18 cellular contexts compared by ENCODE assay signal in the genomic region with DNA sequence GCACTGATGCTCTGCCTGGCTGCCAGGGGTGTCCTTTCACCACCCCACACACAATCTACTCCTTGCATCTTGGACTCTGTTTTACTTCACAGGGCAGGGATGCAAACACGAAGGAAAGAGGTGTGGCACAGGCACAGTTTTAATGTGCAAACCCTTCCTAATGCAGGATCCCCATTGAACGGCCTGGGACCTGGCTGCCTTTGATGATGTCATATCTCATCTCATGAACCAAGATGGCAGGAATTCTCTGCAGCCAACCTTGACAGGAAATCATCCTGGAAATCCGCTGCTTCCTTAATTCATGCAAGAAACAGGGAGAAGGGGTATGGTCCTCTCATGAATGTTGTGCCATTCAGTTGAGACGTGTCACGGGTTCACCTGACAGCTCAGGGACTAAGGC.
DNase-seq lines count a peak whose midpoint lies in the region; ATAC-seq and TF ChIP-seq lines count a peak whose summit lies in the region.
"Had no signal": no experiment of that assay in that cellular context is flagged by ENCODE, and none has a peak within 500 bp of the region (broad histone marks: within the 10 kb centered on the region; RNA-seq: fewer than 3 reads in every experiment).

No MANE protein-coding gene starts in this region.

- peak overlapping the region; percentile 67; the same call in 1 of the 2 replicates for H3K4me3 ChIP-seq in iPS-20b (ENCODE audit: low read length)
- H3K4me3 ChIP-seq: uterus had no signal

- peaks cover 6% of the 10 kb centered on the region for H3K36me3 Mint-ChIP-seq in activated naive CD4-positive, alpha-beta T cell treated with anti-CD3 and anti-CD28 coated beads, Interleukin-2, amount 50 U/mL, for 24 hours
- no peaks in the 10 kb centered on the region for H3K36me3 Mint-ChIP-seq in activated T-helper 17 cell treated with anti-CD3 and anti-CD28 coated beads, Interleukin-2, amount 50 U/mL, for 72 hours (ENCODE audit: low read depth)
- no peaks in the 10 kb centered on the region for H3K36me3 Mint-ChIP-seq in stimulated activated effector memory CD8-positive, alpha-beta T cell treated with anti-CD3 and anti-CD28 coated beads, Interleukin-12 subunit alpha, Interleukin-12 subunit beta, amount 100 ng/mL, for 72 hours
- peaks cover 5% of the 10 kb centered on the region; the same call in 1 of the 2 replicates for H3K36me3 Mint-ChIP-seq in HFFc6 (ENCODE audit: low read depth)

- no peak overlapping the region for H3K27ac Mint-ChIP-seq in activated naive CD4-positive, alpha-beta T cell treated with anti-CD3 and anti-CD28 coated beads, Interleukin-2, amount 50 U/mL, for 24 hours
- H3K27ac Mint-ChIP-seq in activated T-helper 17 cell treated with anti-CD3 and anti-CD28 coated beads, Interleukin-2, amount 50 U/mL, for 72 hours: no peak overlapping the region
- H3K27ac Mint-ChIP-seq in stimulated activated effector memory CD8-positive, alpha-beta T cell treated with anti-CD3 and anti-CD28 coated beads, Interleukin-12 subunit alpha, Interleukin-12 subunit beta, amount 100 ng/mL, for 72 hours: no peak overlapping the region
- H3K27ac Mint-ChIP-seq in HFFc6: no peak overlapping the region

- H3K27me3 Mint-ChIP-seq in activated naive CD4-positive, alpha-beta T cell treated with anti-CD3 and anti-CD28 coated beads, Interleukin-2, amount 50 U/mL, for 24 hours: no peaks in the 10 kb centered on the region
- no peaks in the 10 kb centered on the region for H3K27me3 Mint-ChIP-seq in activated T-helper 17 cell treated with anti-CD3 and anti-CD28 coated beads, Interleukin-2, amount 50 U/mL, for 72 hours
- H3K27me3 Mint-ChIP-seq in HFFc6 (ENCODE audit: insufficient read depth): no peaks in the 10 kb centered on the region

- H3K4me1 ChIP-seq in iPS-20b (ENCODE audit: insufficient read depth, low read length): peaks cover 13% of the 10 kb centered on the region; the same call in 1 of the 2 replicates
- H3K4me1 ChIP-seq: parathyroid adenoma, uterus had no signal

- TF ChIP-seq CTCF in HFFc6 (IDR thresholded peaks at IDR 0.05): no peak

- H3K9ac ChIP-seq in iPS-20b (ENCODE audit: low read depth, low read length): no peak overlapping the region
- H3K9ac ChIP-seq: parathyroid adenoma had no signal

- ATAC-seq in activated T-helper 17 cell treated with anti-CD3 and anti-CD28 coated beads, Interleukin-2, amount 50 U/mL, for 72 hours (replicated peaks): no peak
- ATAC-seq in stimulated activated effector memory CD8-positive, alpha-beta T cell treated with anti-CD3 and anti-CD28 coated beads, Interleukin-12 subunit alpha, Interleukin-12 subunit beta, amount 100 ng/mL, for 72 hours: no peak
- ATAC-seq: activated CD4-positive, CD25-positive, alpha-beta regulatory T cell treated with anti-CD3 and anti-CD28 coated beads, Interleukin-2, amount 50 U/mL, for 24 hours had no signal

- no peak overlapping the region for H3K27ac ChIP-seq in iPS-20b (ENCODE audit: low read length)
- H3K27ac ChIP-seq: parathyroid adenoma, uterus had no signal

- DNase-seq in activated naive CD4-positive, alpha-beta T cell treated with Interleukin-2 at 50 U/mL for 16 hours: no peak
- no peak for DNase-seq in stimulated activated effector memory CD8-positive, alpha-beta T cell treated with anti-CD3 and anti-CD28 coated beads, Interleukin-12 subunit alpha, Interleukin-12 subunit beta, amount 100 ng/mL, for 72 hours (ENCODE audit: low spot score in 2 of 2)
- no peak for DNase-seq in HK-2 (ENCODE audit: unreplicated experiment)
- no peak for DNase-seq in epidermal melanocyte (ENCODE audit: insufficient read length, low spot score)
- DNase-seq in HFFc6: no peak
- DNase-seq: activated CD8-positive, alpha-beta T cell treated with anti-CD3 and anti-CD28 coated beads, Interleukin-2, amount 10 ng/mL, durations not matched to agents 7 days and 5 days; activated T-cell treated with anti-CD3 and anti-CD28 coated beads, Interleukin-2, amount 50 U/mL, for 48 hours; DMS153; GF-D8; NK-92 treated with Interleukin-12 subunit alpha and Interleukin-12 subunit beta, amount 100 ng/mL, for 24 hours; T1000; uterus had no signal

- H3K4me1 Mint-ChIP-seq in activated naive CD4-positive, alpha-beta T cell treated with anti-CD3 and anti-CD28 coated beads, Interleukin-2, amount 50 U/mL, for 24 hours: peaks cover 19% of the 10 kb centered on the region
- H3K4me1 Mint-ChIP-seq in activated T-helper 17 cell treated with anti-CD3 and anti-CD28 coated beads, Interleukin-2, amount 50 U/mL, for 72 hours: peaks cover 8% of the 10 kb centered on the region
- peaks cover 10% of the 10 kb centered on the region for H3K4me1 Mint-ChIP-seq in stimulated activated effector memory CD8-positive, alpha-beta T cell treated with anti-CD3 and anti-CD28 coated beads, Interleukin-12 subunit alpha, Interleukin-12 subunit beta, amount 100 ng/mL, for 72 hours
- H3K4me1 Mint-ChIP-seq in HFFc6 (ENCODE audit: low read depth): peaks cover 23% of the 10 kb centered on the region

- no peaks in the 10 kb centered on the region for H3K9me3 ChIP-seq in iPS-20b (ENCODE audit: insufficient read depth, low read depth, low read length)
- H3K9me3 ChIP-seq: uterus had no signal

- H3K27me3 ChIP-seq in iPS-20b (ENCODE audit: insufficient read depth, low read length): no peaks in the 10 kb centered on the region
- H3K27me3 ChIP-seq: uterus had no signal

- H3K4me3 Mint-ChIP-seq in activated naive CD4-positive, alpha-beta T cell treated with anti-CD3 and anti-CD28 coated beads, Interleukin-2, amount 50 U/mL, for 24 hours: peak overlapping the region; percentile 85
- H3K4me3 Mint-ChIP-seq in activated T-helper 17 cell treated with anti-CD3 and anti-CD28 coated beads, Interleukin-2, amount 50 U/mL, for 72 hours: peak overlapping the region; percentile 59
- peak overlapping the region; percentile 50 for H3K4me3 Mint-ChIP-seq in stimulated activated effector memory CD8-positive, alpha-beta T cell treated with anti-CD3 and anti-CD28 coated beads, Interleukin-12 subunit alpha, Interleukin-12 subunit beta, amount 100 ng/mL, for 72 hours
- no peak overlapping the region for H3K4me3 Mint-ChIP-seq in HFFc6

- H3K9me3 Mint-ChIP-seq in activated naive CD4-positive, alpha-beta T cell treated with anti-CD3 and anti-CD28 coated beads, Interleukin-2, amount 50 U/mL, for 24 hours: no peaks in the 10 kb centered on the region
- no peaks in the 10 kb centered on the region for H3K9me3 Mint-ChIP-seq in activated T-helper 17 cell treated with anti-CD3 and anti-CD28 coated beads, Interleukin-2, amount 50 U/mL, for 72 hours
- H3K9me3 Mint-ChIP-seq in stimulated activated effector memory CD8-positive, alpha-beta T cell treated with anti-CD3 and anti-CD28 coated beads, Interleukin-12 subunit alpha, Interleukin-12 subunit beta, amount 100 ng/mL, for 72 hours: no peaks in the 10 kb centered on the region
- no peaks in the 10 kb centered on the region for H3K9me3 Mint-ChIP-seq in HFFc6
- H3K9me3 Mint-ChIP-seq: activated naive CD4-positive, alpha-beta T cell treated with anti-CD3 and anti-CD28 coated beads, Interleukin-2, amount 50 U/mL, for 72 hours had no signal

- H3K36me3 ChIP-seq in iPS-20b (ENCODE audit: insufficient read depth, low read depth, low read length): no peaks in the 10 kb centered on the region
- H3K36me3 ChIP-seq: uterus had no signal
